Comparison of ENCODE assay signal across 8 cellular contexts in genomic region chr21:37071561-37072238, GRCh38. TPM values are rescaled to one million over a fixed set of nuclear protein-coding genes. Genes with fewer than 3 reads are reported as not detected.
DNase-seq lines count a peak whose midpoint lies in the region; ATAC-seq and TF ChIP-seq lines count a peak whose summit lies in the region.

No MANE protein-coding gene starts in this region.

- ATAC-seq in WTC11 (no peak), HG03457 (IDR thresholded peaks at IDR 0.05; ENCODE audit: unreplicated experiment) (no peak), HG03378 (IDR thresholded peaks at IDR 0.05; ENCODE audit: unreplicated experiment) (no peak), GM21825 (IDR thresholded peaks at IDR 0.05; ENCODE audit: unreplicated experiment) (no peak)
- ATAC-seq in natural killer cell treated with Interleukin-12 subunit alpha and Interleukin-12 subunit beta and Interleukin-15 and Interleukin-18, amount 100 ng/mL, for 72 hours = no peak

- H3K4me3 Mint-ChIP-seq in WTC11 = peak overlapping the region; percentile 62
- H3K4me3 Mint-ChIP-seq in natural killer cell treated with Interleukin-12 subunit alpha and Interleukin-12 subunit beta and Interleukin-15 and Interleukin-18, amount 100 ng/mL, for 72 hours = peak overlapping the region; percentile 89

- CTCF ChIA-PET in WTC11 (lab: Charles Lee) = interaction anchor here (1.2 kb wide), 1 partner anchor 8 kb away, joined by 10 read pairs; no protein-coding TSS in a partner anchor

- in situ Hi-C loops in KBM-7 (cut with MboI; ENCODE audit: low pct_unique_long_range_greater_than_20kb, low sequenced_read_pairs) = no loop called here

- H3K27ac Mint-ChIP-seq in WTC11 = peak overlapping the region; percentile 9; the same call in 1 of the 2 replicates
- H3K27ac Mint-ChIP-seq in natural killer cell treated with Interleukin-12 subunit alpha and Interleukin-12 subunit beta and Interleukin-15 and Interleukin-18, amount 100 ng/mL, for 72 hours = peak overlapping the region; percentile 78 to 85

- H3K4me1 Mint-ChIP-seq in WTC11 = peaks cover 17% of the 10 kb centered on the region
- peaks cover 32 to 42% of the 10 kb centered on the region in 2 donors for H3K4me1 Mint-ChIP-seq in natural killer cell treated with Interleukin-12 subunit alpha and Interleukin-12 subunit beta and Interleukin-15 and Interleukin-18, amount 100 ng/mL, for 72 hours (ENCODE audit: low read depth in 2 of 2)

- H3K9me3 Mint-ChIP-seq in WTC11 = peaks cover 5% of the 10 kb centered on the region
- H3K9me3 Mint-ChIP-seq in natural killer cell treated with Interleukin-12 subunit alpha and Interleukin-12 subunit beta and Interleukin-15 and Interleukin-18, amount 100 ng/mL, for 72 hours = no peaks in the 10 kb centered on the region

- peaks cover 43% of the 10 kb centered on the region for H3K27me3 Mint-ChIP-seq in WTC11 (ENCODE audit: low read depth)
- H3K27me3 Mint-ChIP-seq in natural killer cell treated with Interleukin-12 subunit alpha and Interleukin-12 subunit beta and Interleukin-15 and Interleukin-18, amount 100 ng/mL, for 72 hours = no peaks in the 10 kb centered on the region

- DNase-seq in DMS79 (lab: John Stamatoyannopoulos, UW) (peak; percentile 57), KBM-7 (peak; percentile 51), WTC11 (ENCODE audit: low spot score) (no peak), fibroblast of gingiva (ENCODE audit: low read depth) (peak; percentile 94)
- no peak for DNase-seq in natural killer cell treated with Interleukin-12 subunit alpha and Interleukin-12 subunit beta and Interleukin-15 and Interleukin-18, amount 100 ng/mL, for 72 hours (ENCODE audit: low spot score)

- POLR2A ChIA-PET in WTC11 (lab: Charles Lee) = no interaction called here

- TF ChIP-seq CTCF in WTC11 (IDR thresholded peaks at IDR 0.05) = no peak

- peaks cover 14% of the 10 kb centered on the region for H3K36me3 Mint-ChIP-seq in WTC11
- peaks cover 11% of the 10 kb centered on the region for H3K36me3 Mint-ChIP-seq in natural killer cell treated with Interleukin-12 subunit alpha and Interleukin-12 subunit beta and Interleukin-15 and Interleukin-18, amount 100 ng/mL, for 72 hours

TF ChIP-seq in WTC11, 78 proteins besides CTCF, POLR2A, EP300 and RAD21:
- TF ChIP-seq ZBTB43 (CRISPR knock-in tag; IDR thresholded peaks at IDR 0.05) = no peak

RNA-seq across cellular contexts. Expression of gene PIGP, which starts 1.2 kb away (rescaled TPM):
- 10.9 to 17.0 TPM (median 16.2 TPM) in 3 replicates for total RNA-seq in WTC11 (2021)
- 10 to 100 TPM; 11.2 to 15.9 TPM for total RNA-seq in natural killer cell treated with Interleukin-12 subunit alpha and Interleukin-12 subunit beta and Interleukin-15 and Interleukin-18, amount 100 ng/mL, for 72 hours

RNA-seq across cellular contexts. Expression of gene TTC3, which starts 1.4 kb away (rescaled TPM):
- total RNA-seq in WTC11 (2021) = 27.8 to 29.2 TPM (median 29.0 TPM) in 3 replicates
- total RNA-seq in natural killer cell treated with Interleukin-12 subunit alpha and Interleukin-12 subunit beta and Interleukin-15 and Interleukin-18, amount 100 ng/mL, for 72 hours = 10 to 100 TPM; 32.8 to 84.2 TPM

Comparison
In these comparisons a context has a peak if more than half of its experiments do, and no peak if none do; other contexts are left out.
1. DNase-seq: peak in DMS79 (single experiment), KBM-7 (single experiment) and fibroblast of gingiva (single experiment); none in WTC11 (single experiment) and natural killer cell treated with Interleukin-12 subunit alpha and Interleukin-12 subunit beta and Interleukin-15 and Interleukin-18, amount 100 ng/mL, for 72 hours (single experiment).